12 cellular contexts compared by ENCODE assay signal in the genomic region with DNA sequence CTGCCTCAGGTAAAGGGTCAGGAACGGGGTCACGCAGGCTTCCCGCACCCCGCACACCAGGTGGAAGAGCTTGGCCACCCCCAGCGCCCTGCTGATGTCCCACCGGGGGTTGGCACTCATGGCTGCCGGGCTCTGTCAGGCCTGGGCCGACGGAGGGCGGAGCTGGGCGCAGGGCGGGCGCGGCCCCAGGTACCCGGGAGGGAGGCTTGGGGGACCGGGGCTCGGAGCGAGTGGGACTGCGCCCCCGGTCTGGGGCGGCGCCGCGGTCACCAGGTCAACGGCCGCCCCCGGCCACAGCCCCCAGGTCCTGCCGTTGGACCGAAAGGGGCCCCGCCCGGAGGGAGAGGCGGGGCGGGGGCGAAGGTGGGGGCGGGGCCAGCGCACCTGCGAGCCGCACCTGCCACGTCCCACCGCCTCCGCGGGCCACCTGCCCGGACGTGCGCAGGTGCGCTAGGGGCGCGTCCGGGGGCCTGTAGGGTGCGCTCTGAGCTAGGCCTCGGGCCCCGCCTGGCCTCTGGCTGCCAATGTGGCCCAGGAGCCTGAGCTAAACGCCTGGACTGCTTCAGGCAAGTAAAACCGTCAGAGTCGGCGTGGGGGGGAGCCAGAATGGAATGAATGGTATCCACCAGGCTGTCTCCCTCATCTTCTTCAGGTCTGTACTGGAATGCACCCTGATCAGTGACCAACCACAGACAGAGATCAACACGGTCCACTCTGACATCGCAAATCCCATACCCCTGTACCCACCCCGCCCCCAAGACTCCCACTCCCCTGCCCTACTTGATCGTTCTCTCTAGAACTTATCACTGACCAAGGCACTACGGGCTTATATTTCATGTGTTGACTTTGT. TPM values are rescaled to one million over a fixed set of nuclear protein-coding genes. Genes with fewer than 3 reads are reported as not detected.
DNase-seq lines count a peak whose midpoint lies in the region; ATAC-seq and TF ChIP-seq lines count a peak whose summit lies in the region.
"Had no signal": no experiment of that assay in that cellular context is flagged by ENCODE, and none has a peak within 500 bp of the region (broad histone marks: within the 10 kb centered on the region; RNA-seq: fewer than 3 reads in every experiment).

A gene with protein sequence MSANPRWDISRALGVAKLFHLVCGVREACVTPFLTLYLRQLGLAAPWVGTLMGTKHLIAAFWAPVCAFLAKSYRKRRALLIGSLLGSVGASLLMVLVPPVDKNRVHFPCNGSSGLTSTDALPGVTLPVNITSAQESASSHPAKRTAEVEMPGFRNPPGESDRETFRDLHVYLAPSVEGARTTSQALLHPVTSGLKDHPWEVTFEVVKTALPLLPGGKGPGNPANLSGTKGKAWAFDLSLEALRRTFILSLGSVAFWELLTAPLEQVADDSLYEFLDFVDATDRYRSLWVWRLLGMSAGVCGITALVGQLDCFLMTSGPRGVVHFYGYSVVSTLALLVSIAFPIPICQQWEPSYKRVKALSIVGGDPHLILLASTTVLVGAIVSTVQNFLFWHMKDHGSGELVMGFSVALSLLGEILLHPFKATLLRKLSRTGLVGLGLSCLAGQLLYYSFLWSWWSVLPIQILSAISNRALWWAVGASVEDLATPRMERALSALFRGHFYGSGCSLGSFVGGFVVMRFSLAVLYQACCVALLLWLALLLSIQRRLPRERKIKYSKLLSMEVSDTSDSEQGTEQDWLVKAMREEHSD (minus strand): TSS at position 365 of the 850 bp plus-strand sequence. CDS start 245 bp downstream, at position 120.

- H3K4me3 ChIP-seq in stomach: peak within 1 kb of the TSS; percentile 36 to 55 (median 49)

- H3K4me1 Mint-ChIP-seq in activated CD4-positive, alpha-beta T cell treated with anti-CD3 and anti-CD28 coated beads for 36 hours: no peaks in the 10 kb centered on the region

- H3K27ac ChIP-seq in stomach: peak within 1 kb of the TSS; percentile 64 to 81 (median 80)
- H3K27ac ChIP-seq: epithelial cell of prostate had no signal

- peaks cover 0 to 16% (median 8%) of the 10 kb centered on the region in 4 donors for H3K4me1 ChIP-seq in stomach

- H3K4me3 Mint-ChIP-seq in activated CD4-positive, alpha-beta T cell treated with anti-CD3 and anti-CD28 coated beads for 36 hours: no peak within 1 kb of the TSS
- H3K4me3 Mint-ChIP-seq: neural crest cell had no signal

- no peaks in the 10 kb centered on the region for H3K36me3 Mint-ChIP-seq in activated CD4-positive, alpha-beta T cell treated with anti-CD3 and anti-CD28 coated beads for 36 hours (ENCODE audit: low read depth)

- no peak for TF ChIP-seq POLR2A in stomach (IDR thresholded peaks at IDR 0.05)

- no peaks in the 10 kb centered on the region for H3K9me3 ChIP-seq in stomach

- no peak for TF ChIP-seq EP300 in stomach (IDR thresholded peaks at IDR 0.05)

- CTCF ChIA-PET in activated CD4-positive, alpha-beta T cell treated with anti-CD3 and anti-CD28 coated beads for 36 hours (lab: Charles Lee): interaction anchor here (1.5 to 2.4 kb wide), 2 partner anchors 13 to 199 kb away, joined by 8 to 11 read pairs; no protein-coding TSS in a partner anchor

- H3K9me3 Mint-ChIP-seq in activated CD4-positive, alpha-beta T cell treated with anti-CD3 and anti-CD28 coated beads for 36 hours (ENCODE audit: low read depth): no peaks in the 10 kb centered on the region
- H3K9me3 Mint-ChIP-seq: neural crest cell had no signal

- 15 to 41% (median 18%) methylated on average over 15 to 61 of the region's 61 CpGs for WGBS in stomach, 5 donors

- POLR2A ChIA-PET in activated CD4-positive, alpha-beta T cell treated with anti-CD3 and anti-CD28 coated beads for 36 hours (lab: Charles Lee): no interaction called here

- DNase-seq in activated CD4-positive, alpha-beta T cell treated with anti-CD3 and anti-CD28 coated beads for 36 hours: peak; percentile 37
- DNase-seq in activated CD4-positive, alpha-beta T cell treated with anti-CD3 and anti-CD28 coated beads for 1 hour: no peak
- DNase-seq in astrocyte of the hippocampus (ENCODE audit: low read depth, low spot score) (peak; percentile 18), iris pigment epithelial cell (ENCODE audit: low read depth) (peak; percentile 9), stomach (peak; percentile 87), GM13976 (ENCODE audit: low spot score) (no peak)
- no peak for DNase-seq in activated T-cell treated with anti-CD3 and anti-CD28 coated beads, Interleukin-2, amount 50 U/mL, for 1 hour
- DNase-seq: activated T-cell treated with anti-CD3 and anti-CD28 coated beads for 4 hours had no signal

- H3K36me3 ChIP-seq in stomach: no peaks in the 10 kb centered on the region

- in situ Hi-C loops in GM13976 (cut with MboI; ENCODE audit: low sequenced_read_pairs, unreplicated experiment): no loop called here

- peak in 5 of 7 experiments; percentile 10 to 29 (median 24) for TF ChIP-seq CTCF in stomach (IDR thresholded peaks at IDR 0.05)
- TF ChIP-seq CTCF in GM13976 (IDR thresholded peaks at IDR 0.05; ENCODE audit: borderline replicate concordance, control extremely low read depth, extremely low read depth, insufficient read depth, missing control alignments): no peak

- intact Hi-C loops in activated CD4-positive, alpha-beta T cell treated with anti-CD3 and anti-CD28 coated beads for 36 hours (cut with DNase I, micrococcal nuclease): loop anchor here in 1 of 2 experiments (1.0 kb wide), 1 partner anchor 199 kb away; no protein-coding TSS in a partner anchor
- intact Hi-C loops in stomach (cut with DNase I; ENCODE audit: low total_unique reads): no loop called here

- peak; percentile 49 for ATAC-seq in activated CD4-positive, alpha-beta T cell treated with anti-CD3 and anti-CD28 coated beads for 36 hours
- ATAC-seq in HG03469 (IDR thresholded peaks at IDR 0.05; ENCODE audit: unreplicated experiment): no peak

- peaks cover 0 to 18% (median 7%) of the 10 kb centered on the region in 3 donors for H3K27me3 ChIP-seq in stomach

- no peak within 1 kb of the TSS for H3K27ac Mint-ChIP-seq in activated CD4-positive, alpha-beta T cell treated with anti-CD3 and anti-CD28 coated beads for 36 hours

- no peaks in the 10 kb centered on the region for H3K27me3 Mint-ChIP-seq in activated CD4-positive, alpha-beta T cell treated with anti-CD3 and anti-CD28 coated beads for 36 hours

RNA-seq across cellular contexts. Expression of the gene that starts here (rescaled TPM):
- under 1 TPM; 0.07 TPM for total RNA-seq in activated CD4-positive, alpha-beta T cell treated with anti-CD3 and anti-CD28 coated beads for 36 hours
- total RNA-seq in stomach: 10 to 100 TPM in 1 of 5 donors, 1 to 10 TPM in 2, not detected in 2; 4.4 to 22.6 (median 4.9) TPM
- polyA plus RNA-seq in stomach: 1 to 10 TPM in 2 of 3 donors, under 1 TPM in 1; 0.76 to 4.5 (median 2.0) TPM
- total RNA-seq: LHCN-M2, neural crest cell had no signal

Comparison
In these comparisons a context has a peak if more than half of its experiments do, and no peak if none do; other contexts are left out.
1. Peak in DNase-seq and ATAC-seq in activated CD4-positive, alpha-beta T cell treated with anti-CD3 and anti-CD28 coated beads for 36 hours; RNA of the gene not detected or under 1 TPM.
2. DNase-seq: peak in astrocyte of the hippocampus (single experiment), iris pigment epithelial cell (single experiment) and stomach (single experiment); none in activated CD4-positive, alpha-beta T cell treated with anti-CD3 and anti-CD28 coated beads for 1 hour (single experiment), GM13976 (single experiment) and activated T-cell treated with anti-CD3 and anti-CD28 coated beads, Interleukin-2, amount 50 U/mL, for 1 hour (single experiment).